ENCODE assay signal across 13 cellular contexts in the genomic region with DNA sequence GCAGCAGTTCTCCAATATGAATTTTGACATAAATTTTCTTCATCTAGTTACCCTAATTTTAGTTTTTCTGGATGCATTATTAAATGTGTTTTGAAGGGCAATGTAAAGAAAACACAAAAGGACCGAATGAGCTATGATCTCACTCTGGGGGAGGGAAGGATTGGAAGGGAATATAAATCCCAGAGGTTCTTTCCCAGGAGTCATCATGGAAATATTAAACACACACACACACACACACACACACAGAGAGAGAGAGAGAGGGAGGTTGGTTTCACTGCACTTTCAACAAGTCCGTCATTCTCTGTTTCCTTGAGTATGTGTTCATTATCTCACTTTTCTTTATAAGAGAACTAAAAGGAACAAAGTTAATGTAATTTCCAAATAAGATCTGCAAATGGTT.
A peak's percentile ranks its signal among the peaks of the same experiment; 100 is the strongest.
DNase-seq lines count a peak whose midpoint lies in the region; ATAC-seq and TF ChIP-seq lines count a peak whose summit lies in the region.
"Had no signal": no experiment of that assay in that cellular context is flagged by ENCODE, and none has a peak within 500 bp of the region (broad histone marks: within the 10 kb centered on the region; RNA-seq: fewer than 3 reads in every experiment).

No MANE protein-coding gene starts in this region.

- peaks cover 6 to 8% of the 10 kb centered on the region in 2 donors for H3K9me3 Mint-ChIP-seq in activated naive CD4-positive, alpha-beta T cell treated with anti-CD3 and anti-CD28 coated beads, Interleukin-2, amount 50 U/mL, for 72 hours
- H3K9me3 Mint-ChIP-seq: type B pancreatic cell had no signal

- no peak overlapping the region for H3K27ac Mint-ChIP-seq in activated naive CD4-positive, alpha-beta T cell treated with anti-CD3 and anti-CD28 coated beads, Interleukin-2, amount 50 U/mL, for 72 hours
- H3K27ac Mint-ChIP-seq: activated naive CD8-positive, alpha-beta T cell; type B pancreatic cell had no signal

- peak overlapping the region; percentile 94 for H3K9ac ChIP-seq in smooth muscle cell (ENCODE audit: low read depth)

- no peaks in the 10 kb centered on the region for H3K27me3 ChIP-seq in smooth muscle cell (ENCODE audit: low read depth)

- H3F3A ChIP-seq in smooth muscle cell (ENCODE audit: low read depth) = no peaks in the 10 kb centered on the region

- H3K9me3 ChIP-seq in smooth muscle cell (replicated peaks; ENCODE audit: low read depth) = no peaks in the 10 kb centered on the region

- ATAC-seq in GM21381 (IDR thresholded peaks at IDR 0.05; ENCODE audit: unreplicated experiment) = no peak
- no peak for ATAC-seq in activated naive CD4-positive, alpha-beta T cell treated with anti-CD3 and anti-CD28 coated beads, Interleukin-2, amount 50 U/mL, for 72 hours

- H3K79me2 ChIP-seq in smooth muscle cell (ENCODE audit: low read depth) = no peaks in the 10 kb centered on the region

- H3K4me2 ChIP-seq in smooth muscle cell = peak overlapping the region; percentile 75

- no peak overlapping the region for H2AFZ ChIP-seq in smooth muscle cell (ENCODE audit: low read depth)

- peak overlapping the region; percentile 99 for H3K27ac ChIP-seq in smooth muscle cell (ENCODE audit: low read depth)
- H3K27ac ChIP-seq: 22Rv1 had no signal

- peaks cover 0 to 6% of the 10 kb centered on the region in 2 donors for H3K36me3 Mint-ChIP-seq in activated naive CD4-positive, alpha-beta T cell treated with anti-CD3 and anti-CD28 coated beads, Interleukin-2, amount 50 U/mL, for 72 hours
- H3K36me3 Mint-ChIP-seq: activated naive CD8-positive, alpha-beta T cell; type B pancreatic cell had no signal

- no peak overlapping the region for H3K4me3 ChIP-seq in smooth muscle cell

- H4K20me1 ChIP-seq in smooth muscle cell (ENCODE audit: low read depth) = no peaks in the 10 kb centered on the region

- no peaks in the 10 kb centered on the region for H3K36me3 ChIP-seq in smooth muscle cell (ENCODE audit: low read depth)

- no peak for TF ChIP-seq CTCF in smooth muscle cell (IDR thresholded peaks at IDR 0.05; ENCODE audit: borderline replicate concordance, insufficient read depth, poor library complexity, severe bottlenecking)

- no peaks in the 10 kb centered on the region for H3K4me1 ChIP-seq in smooth muscle cell (ENCODE audit: low read depth)

- DNase-seq in DMS53 (lab: John Stamatoyannopoulos, UW) (peak; percentile 34), DMS53 treated with DMSO at 0.1 percent for 48 hours (lab: John Stamatoyannopoulos, UW; ENCODE audit: unreplicated experiment) (no peak), SW480 (ENCODE audit: low spot score) (peak; percentile 92), fibroblast of the conjunctiva (ENCODE audit: low read depth) (peak; percentile 79), smooth muscle cell (lab: John Stamatoyannopoulos, UW; ENCODE audit: unreplicated experiment) (no peak)
- no peak for DNase-seq in activated CD8-positive, alpha-beta memory T cell treated with anti-CD3 and anti-CD28 coated beads, Interleukin-2, amount 50 U/mL, for 4 hours
- no peak for DNase-seq in activated naive CD4-positive, alpha-beta T cell treated with anti-CD3 and anti-CD28 coated beads, Interleukin-2, amount 50 U/mL, for 72 hours (ENCODE audit: low spot score in 2 of 2)
- DNase-seq: activated CD4-positive, alpha-beta T cell treated with anti-CD3 and anti-CD28 coated beads, Interleukin-2, amount 50 U/mL, for 48 hours; NCI-H446 treated with DMSO at 0.1 percent for 48 hours had no signal

- WGBS in smooth muscle cell (ENCODE audit: low lambda C conversion rate) = 29% methylated on average over 2 of the region's 2 CpGs

Comparison
In these comparisons a context has a peak if more than half of its experiments do, and no peak if none do; other contexts are left out.
1. DNase-seq: peak in DMS53 (single experiment), SW480 (single experiment) and fibroblast of the conjunctiva (single experiment); none in DMS53 treated with DMSO at 0.1 percent for 48 hours (single experiment), smooth muscle cell (single experiment), activated CD8-positive, alpha-beta memory T cell treated with anti-CD3 and anti-CD28 coated beads, Interleukin-2, amount 50 U/mL, for 4 hours (single experiment) and activated naive CD4-positive, alpha-beta T cell treated with anti-CD3 and anti-CD28 coated beads, Interleukin-2, amount 50 U/mL, for 72 hours (0 of 2).